ENCODE assay signal across 2 cellular contexts in the genomic region with DNA sequence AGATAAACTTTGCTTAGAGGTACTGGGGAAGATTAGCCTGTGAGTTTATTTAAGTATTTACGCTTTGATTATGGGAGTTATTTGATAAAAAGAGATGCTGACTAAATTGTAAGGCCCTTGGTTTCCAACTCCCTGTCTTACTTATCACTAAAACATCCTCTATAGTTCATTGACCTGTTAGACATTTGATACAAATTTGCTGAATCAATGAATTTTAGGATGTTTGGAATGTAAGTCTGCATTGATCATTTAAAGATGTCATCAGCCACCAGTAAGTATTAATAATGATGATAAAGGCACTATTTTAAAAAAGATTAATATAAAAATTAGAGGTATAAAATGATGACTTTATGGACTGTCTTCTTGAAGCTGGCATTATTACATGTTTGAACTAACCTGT.
TF ChIP-seq lines count a peak whose summit lies in the region.

No MANE protein-coding gene starts in this region.

TF ChIP-seq in GM23338, 12 proteins besides CTCF, POLR2A, EP300 and RAD21 (continued from another document):
- TF ChIP-seq, protein P1, sequence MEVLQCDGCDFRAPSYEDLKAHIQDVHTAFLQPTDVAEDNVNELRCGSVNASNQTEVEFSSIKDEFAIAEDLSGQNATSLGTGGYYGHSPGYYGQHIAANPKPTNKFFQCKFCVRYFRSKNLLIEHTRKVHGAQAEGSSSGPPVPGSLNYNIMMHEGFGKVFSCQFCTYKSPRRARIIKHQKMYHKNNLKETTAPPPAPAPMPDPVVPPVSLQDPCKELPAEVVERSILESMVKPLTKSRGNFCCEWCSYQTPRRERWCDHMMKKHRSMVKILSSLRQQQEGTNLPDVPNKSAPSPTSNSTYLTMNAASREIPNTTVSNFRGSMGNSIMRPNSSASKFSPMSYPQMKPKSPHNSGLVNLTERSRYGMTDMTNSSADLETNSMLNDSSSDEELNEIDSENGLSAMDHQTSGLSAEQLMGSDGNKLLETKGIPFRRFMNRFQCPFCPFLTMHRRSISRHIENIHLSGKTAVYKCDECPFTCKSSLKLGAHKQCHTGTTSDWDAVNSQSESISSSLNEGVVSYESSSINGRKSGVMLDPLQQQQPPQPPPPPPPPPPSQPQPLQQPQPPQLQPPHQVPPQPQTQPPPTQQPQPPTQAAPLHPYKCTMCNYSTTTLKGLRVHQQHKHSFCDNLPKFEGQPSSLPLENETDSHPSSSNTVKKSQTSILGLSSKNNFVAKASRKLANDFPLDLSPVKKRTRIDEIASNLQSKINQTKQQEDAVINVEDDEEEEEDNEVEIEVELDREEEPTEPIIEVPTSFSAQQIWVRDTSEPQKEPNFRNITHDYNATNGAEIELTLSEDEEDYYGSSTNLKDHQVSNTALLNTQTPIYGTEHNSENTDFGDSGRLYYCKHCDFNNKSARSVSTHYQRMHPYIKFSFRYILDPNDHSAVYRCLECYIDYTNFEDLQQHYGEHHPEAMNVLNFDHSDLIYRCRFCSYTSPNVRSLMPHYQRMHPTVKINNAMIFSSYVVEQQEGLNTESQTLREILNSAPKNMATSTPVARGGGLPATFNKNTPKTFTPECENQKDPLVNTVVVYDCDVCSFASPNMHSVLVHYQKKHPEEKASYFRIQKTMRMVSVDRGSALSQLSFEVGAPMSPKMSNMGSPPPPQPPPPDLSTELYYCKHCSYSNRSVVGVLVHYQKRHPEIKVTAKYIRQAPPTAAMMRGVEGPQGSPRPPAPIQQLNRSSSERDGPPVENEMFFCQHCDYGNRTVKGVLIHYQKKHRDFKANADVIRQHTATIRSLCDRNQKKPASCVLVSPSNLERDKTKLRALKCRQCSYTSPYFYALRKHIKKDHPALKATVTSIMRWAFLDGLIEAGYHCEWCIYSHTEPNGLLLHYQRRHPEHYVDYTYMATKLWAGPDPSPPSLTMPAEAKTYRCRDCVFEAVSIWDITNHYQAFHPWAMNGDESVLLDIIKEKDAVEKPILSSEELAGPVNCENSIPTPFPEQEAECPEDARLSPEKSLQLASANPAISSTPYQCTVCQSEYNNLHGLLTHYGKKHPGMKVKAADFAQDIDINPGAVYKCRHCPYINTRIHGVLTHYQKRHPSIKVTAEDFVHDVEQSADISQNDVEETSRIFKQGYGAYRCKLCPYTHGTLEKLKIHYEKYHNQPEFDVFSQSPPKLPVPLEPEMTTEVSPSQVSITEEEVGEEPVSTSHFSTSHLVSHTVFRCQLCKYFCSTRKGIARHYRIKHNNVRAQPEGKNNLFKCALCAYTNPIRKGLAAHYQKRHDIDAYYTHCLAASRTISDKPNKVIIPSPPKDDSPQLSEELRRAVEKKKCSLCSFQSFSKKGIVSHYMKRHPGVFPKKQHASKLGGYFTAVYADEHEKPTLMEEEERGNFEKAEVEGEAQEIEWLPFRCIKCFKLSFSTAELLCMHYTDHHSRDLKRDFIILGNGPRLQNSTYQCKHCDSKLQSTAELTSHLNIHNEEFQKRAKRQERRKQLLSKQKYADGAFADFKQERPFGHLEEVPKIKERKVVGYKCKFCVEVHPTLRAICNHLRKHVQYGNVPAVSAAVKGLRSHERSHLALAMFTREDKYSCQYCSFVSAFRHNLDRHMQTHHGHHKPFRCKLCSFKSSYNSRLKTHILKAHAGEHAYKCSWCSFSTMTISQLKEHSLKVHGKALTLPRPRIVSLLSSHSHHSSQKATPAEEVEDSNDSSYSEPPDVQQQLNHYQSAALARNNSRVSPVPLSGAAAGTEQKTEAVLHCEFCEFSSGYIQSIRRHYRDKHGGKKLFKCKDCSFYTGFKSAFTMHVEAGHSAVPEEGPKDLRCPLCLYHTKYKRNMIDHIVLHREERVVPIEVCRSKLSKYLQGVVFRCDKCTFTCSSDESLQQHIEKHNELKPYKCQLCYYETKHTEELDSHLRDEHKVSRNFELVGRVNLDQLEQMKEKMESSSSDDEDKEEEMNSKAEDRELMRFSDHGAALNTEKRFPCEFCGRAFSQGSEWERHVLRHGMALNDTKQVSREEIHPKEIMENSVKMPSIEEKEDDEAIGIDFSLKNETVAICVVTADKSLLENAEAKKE (CRISPR knock-in tag; IDR thresholded peaks at IDR 0.05), result no peak
- TF ChIP-seq POLR2AphosphoS5 (IDR thresholded peaks at IDR 0.05; ENCODE audit: low read depth) (no peak), CREB1 (CRISPR knock-in tag; IDR thresholded peaks at IDR 0.05; ENCODE audit: low read depth) (no peak), EZH2 (IDR thresholded peaks at IDR 0.05; ENCODE audit: low read depth, unreplicated experiment) (no peak), STAT1 (IDR thresholded peaks at IDR 0.05; ENCODE audit: unreplicated experiment) (no peak), NANOG (IDR thresholded peaks at IDR 0.05; ENCODE audit: borderline replicate concordance) (no peak), EZH2phosphoT487 (IDR thresholded peaks at IDR 0.05; ENCODE audit: unreplicated experiment) (no peak), ZNF114 (CRISPR knock-in tag; IDR thresholded peaks at IDR 0.05) (no peak)
- TF ChIP-seq, protein P2, sequence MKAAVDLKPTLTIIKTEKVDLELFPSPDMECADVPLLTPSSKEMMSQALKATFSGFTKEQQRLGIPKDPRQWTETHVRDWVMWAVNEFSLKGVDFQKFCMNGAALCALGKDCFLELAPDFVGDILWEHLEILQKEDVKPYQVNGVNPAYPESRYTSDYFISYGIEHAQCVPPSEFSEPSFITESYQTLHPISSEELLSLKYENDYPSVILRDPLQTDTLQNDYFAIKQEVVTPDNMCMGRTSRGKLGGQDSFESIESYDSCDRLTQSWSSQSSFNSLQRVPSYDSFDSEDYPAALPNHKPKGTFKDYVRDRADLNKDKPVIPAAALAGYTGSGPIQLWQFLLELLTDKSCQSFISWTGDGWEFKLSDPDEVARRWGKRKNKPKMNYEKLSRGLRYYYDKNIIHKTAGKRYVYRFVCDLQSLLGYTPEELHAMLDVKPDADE (IDR thresholded peaks at IDR 0.05), result no peak
- TF ChIP-seq, protein P3, sequence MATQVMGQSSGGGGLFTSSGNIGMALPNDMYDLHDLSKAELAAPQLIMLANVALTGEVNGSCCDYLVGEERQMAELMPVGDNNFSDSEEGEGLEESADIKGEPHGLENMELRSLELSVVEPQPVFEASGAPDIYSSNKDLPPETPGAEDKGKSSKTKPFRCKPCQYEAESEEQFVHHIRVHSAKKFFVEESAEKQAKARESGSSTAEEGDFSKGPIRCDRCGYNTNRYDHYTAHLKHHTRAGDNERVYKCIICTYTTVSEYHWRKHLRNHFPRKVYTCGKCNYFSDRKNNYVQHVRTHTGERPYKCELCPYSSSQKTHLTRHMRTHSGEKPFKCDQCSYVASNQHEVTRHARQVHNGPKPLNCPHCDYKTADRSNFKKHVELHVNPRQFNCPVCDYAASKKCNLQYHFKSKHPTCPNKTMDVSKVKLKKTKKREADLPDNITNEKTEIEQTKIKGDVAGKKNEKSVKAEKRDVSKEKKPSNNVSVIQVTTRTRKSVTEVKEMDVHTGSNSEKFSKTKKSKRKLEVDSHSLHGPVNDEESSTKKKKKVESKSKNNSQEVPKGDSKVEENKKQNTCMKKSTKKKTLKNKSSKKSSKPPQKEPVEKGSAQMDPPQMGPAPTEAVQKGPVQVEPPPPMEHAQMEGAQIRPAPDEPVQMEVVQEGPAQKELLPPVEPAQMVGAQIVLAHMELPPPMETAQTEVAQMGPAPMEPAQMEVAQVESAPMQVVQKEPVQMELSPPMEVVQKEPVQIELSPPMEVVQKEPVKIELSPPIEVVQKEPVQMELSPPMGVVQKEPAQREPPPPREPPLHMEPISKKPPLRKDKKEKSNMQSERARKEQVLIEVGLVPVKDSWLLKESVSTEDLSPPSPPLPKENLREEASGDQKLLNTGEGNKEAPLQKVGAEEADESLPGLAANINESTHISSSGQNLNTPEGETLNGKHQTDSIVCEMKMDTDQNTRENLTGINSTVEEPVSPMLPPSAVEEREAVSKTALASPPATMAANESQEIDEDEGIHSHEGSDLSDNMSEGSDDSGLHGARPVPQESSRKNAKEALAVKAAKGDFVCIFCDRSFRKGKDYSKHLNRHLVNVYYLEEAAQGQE (IDR thresholded peaks at IDR 0.05; ENCODE audit: unreplicated experiment), result no peak

TF ChIP-seq in K562, 482 proteins besides CTCF, POLR2A, EP300 and RAD21 (continued from another document):
- TF ChIP-seq ETS2 (tag; IDR thresholded peaks at IDR 0.05; ENCODE audit: borderline replicate concordance, poor library complexity, severe bottlenecking) (no peak), MTF1 (CRISPR knock-in tag; IDR thresholded peaks at IDR 0.05; ENCODE audit: borderline replicate concordance) (no peak), ZNF143 (CRISPR knock-in tag; IDR thresholded peaks at IDR 0.05) (no peak), RNF2 (IDR thresholded peaks at IDR 0.05) (no peak)
- TF ChIP-seq, protein P2 (conservative IDR thresholded peaks at IDR 0.05; ENCODE audit: control insufficient read depth, low read depth, low read length), result no peak
